20 cellular contexts compared by ENCODE assay signal in genomic region chr1:67780637-67781036, GRCh38. TPM values are rescaled to one million over a fixed set of nuclear protein-coding genes. Genes with fewer than 3 reads are reported as not detected.
A peak's percentile ranks its signal among the peaks of the same experiment; 100 is the strongest.
DNase-seq lines count a peak whose midpoint lies in the region; ATAC-seq, FAIRE-seq and TF ChIP-seq lines count a peak whose summit lies in the region.
"Had no signal": no experiment of that assay in that cellular context is flagged by ENCODE, and none has a peak within 500 bp of the region (broad histone marks: within the 10 kb centered on the region; RNA-seq: fewer than 3 reads in every experiment).

No MANE protein-coding gene starts in this region.

- no peak overlapping the region for H2BK120ac ChIP-seq in H9 (ENCODE audit: low read depth, low read length, poor library complexity, severe bottlenecking)

- no peak overlapping the region for H3K14ac ChIP-seq in H9 (ENCODE audit: insufficient read depth, low read length)

- DNase-seq in adipocyte (ENCODE audit: low read depth) (no peak), fibroblast of gingiva (ENCODE audit: low read depth) (peak; percentile 49), lung (ENCODE audit: low spot score) (peak; percentile 27), RCC 7860 (ENCODE audit: low spot score) (no peak), H9 (no peak), GM10266 (ENCODE audit: extremely low spot score) (no peak), body of pancreas (no peak)
- DNase-seq: CD4-positive, CD25-positive, alpha-beta regulatory T cell; DMS79; GM23248; HCEC 1CT; NCI-H1105; NCI-H2029 treated with DMSO at 0.1 percent for 48 hours; NCI-H226; NCI-H510A treated with DMSO at 0.1 percent for 48 hours; NCI-H748 treated with DMSO at 0.1 percent for 48 hours; SJCRH30 had no signal

- 81 to 94% methylated on average over 2 of the region's 2 CpGs for WGBS in lung, 2 donors
- no CpG with 5 or more reads among the region's 2 CpGs for whole genome bisulfite sequencing in H9 (ENCODE audit: extremely low coverage, insufficient read length, low lambda C conversion rate)
- WGBS in body of pancreas, 2 donors: 91 to 98% methylated on average over 2 of the region's 2 CpGs

- peaks cover 40% of the 10 kb centered on the region for H3K4me1 ChIP-seq in adipocyte (ENCODE audit: control insufficient read depth, insufficient read depth, low read length)
- H3K4me1 ChIP-seq in lung (ENCODE audit: control insufficient read depth in 2 of 2, insufficient read depth in 2 of 2, low read length in 2 of 2): peaks cover 3 to 5% of the 10 kb centered on the region in 2 donors
- H3K4me1 ChIP-seq in stomach smooth muscle (ENCODE audit: control insufficient read depth, insufficient read depth, low read length): peaks cover 15% of the 10 kb centered on the region
- no peaks in the 10 kb centered on the region for H3K4me1 ChIP-seq in H9 (ENCODE audit: insufficient read depth, low read length)
- H3K4me1 ChIP-seq in body of pancreas: no peaks in the 10 kb centered on the region
- H3K4me1 ChIP-seq: SJCRH30 had no signal

- no peak overlapping the region for H3K18ac ChIP-seq in H9 (ENCODE audit: insufficient read length, low read depth, low read length)

- no peak overlapping the region for H4K5ac ChIP-seq in H9 (ENCODE audit: insufficient read length, low read depth, low read length)

- H3K9ac ChIP-seq in adipocyte (ENCODE audit: low read length) (peak overlapping the region; percentile 13), stomach smooth muscle (ENCODE audit: low read length in 2 of 2) (no peak overlapping the region), H9 (ENCODE audit: extremely low read depth, insufficient read length, low read length) (no peak overlapping the region)
- H3K9ac ChIP-seq: GM23248 had no signal

- no peaks in the 10 kb centered on the region for H3K9me3 Mint-ChIP-seq in H9
- H3K9me3 Mint-ChIP-seq: IgD-negative memory B cell had no signal

- FAIRE-seq in RCC 7860 (lab: Jason Lieb, UNC): no peak
- FAIRE-seq: A549 had no signal

- H3K79me1 ChIP-seq in H9 (ENCODE audit: insufficient read depth, low read depth, low read length, poor library complexity, severe bottlenecking): no peaks in the 10 kb centered on the region

- no peak overlapping the region for H3K27ac ChIP-seq in lung (ENCODE audit: low read depth in 1 of 2, low read length in 1 of 2)
- H3K27ac ChIP-seq in stomach smooth muscle (ENCODE audit: low read length): peak overlapping the region; percentile 53
- no peak overlapping the region for H3K27ac ChIP-seq in H9 (ENCODE audit: insufficient read length, low read depth, low read length)
- H3K27ac ChIP-seq in body of pancreas: no peak overlapping the region
- H3K27ac ChIP-seq: A549, GM23248, SJCRH30 had no signal

- H3K79me2 ChIP-seq in H9 (ENCODE audit: insufficient read depth, low read length): 0 out of 2 replicates have a peak, but pooled peaks cover 3% of the 10 kb centered on the region

- no peaks in the 10 kb centered on the region for H3K4me1 Mint-ChIP-seq in H9
- H3K4me1 Mint-ChIP-seq: CD4-positive, CD25-positive, alpha-beta regulatory T cell; IgD-negative memory B cell had no signal

- no peaks in the 10 kb centered on the region for H4K20me1 ChIP-seq in H9 (ENCODE audit: control insufficient read depth, insufficient read depth, insufficient read length)

- H3T11ph ChIP-seq in H9 (ENCODE audit: low read length): no peak overlapping the region

- no peak overlapping the region for H2BK5ac ChIP-seq in H9 (ENCODE audit: insufficient read length, low read length)

- H3K9me3 ChIP-seq in adipocyte (ENCODE audit: control insufficient read depth, low read length) (no peaks in the 10 kb centered on the region), lung (ENCODE audit: control insufficient read depth in 2 of 2, insufficient read depth in 1 of 2, low read length in 1 of 2) (no peaks in the 10 kb centered on the region), stomach smooth muscle (ENCODE audit: control insufficient read depth in 2 of 2, low read length in 2 of 2) (no peaks in the 10 kb centered on the region), H9 (ENCODE audit: control insufficient read depth, low read depth, low read length) (no peaks in the 10 kb centered on the region), body of pancreas (no peaks in the 10 kb centered on the region)
- H3K9me3 ChIP-seq: A549, SJCRH30 had no signal

- no peak overlapping the region for H3K4me2 ChIP-seq in H9 (ENCODE audit: insufficient read depth, insufficient read length, low read length)
- H3K4me2 ChIP-seq: A549 had no signal

- no peak overlapping the region for H3K23ac ChIP-seq in H9 (ENCODE audit: insufficient read length, low read depth, low read length)

- H3K27me3 Mint-ChIP-seq in H9 (ENCODE audit: low read depth): no peaks in the 10 kb centered on the region

- ATAC-seq in lung (ENCODE audit: insufficient read depth, low FRiP score) (no peak), body of pancreas (no peak)
- ATAC-seq: A549 had no signal

- no peak for TF ChIP-seq POLR2A in body of pancreas (IDR thresholded peaks at IDR 0.05)

- no peak overlapping the region for H4K8ac ChIP-seq in H9 (replicated peaks; ENCODE audit: insufficient read length, low read depth, low read length)

- H3K36me3 ChIP-seq in adipocyte (ENCODE audit: control insufficient read depth, insufficient read depth, low read length, severe bottlenecking) (peaks cover 11% of the 10 kb centered on the region), lung (ENCODE audit: control insufficient read depth in 2 of 2, insufficient read depth in 2 of 2, low read length in 2 of 2) (no peaks in the 10 kb centered on the region), stomach smooth muscle (ENCODE audit: control insufficient read depth in 2 of 2, insufficient read depth in 2 of 2, low read length in 2 of 2) (no peaks in the 10 kb centered on the region), body of pancreas (replicated peaks in 1 of 2; ENCODE audit: insufficient read depth in 1 of 2, low read depth in 2 of 2) (no peaks in the 10 kb centered on the region)

- peak overlapping the region; percentile 24 for H3K4me3 ChIP-seq in adipocyte (ENCODE audit: low read length)
- H3K4me3 ChIP-seq in lung: no peak overlapping the region
- no peak overlapping the region for H3K4me3 ChIP-seq in stomach smooth muscle (ENCODE audit: low read length in 2 of 2)
- H3K4me3 ChIP-seq in body of pancreas: no peak overlapping the region
- H3K4me3 ChIP-seq: A549, GM23248, SJCRH30 had no signal

- H2BK12ac ChIP-seq in H9 (ENCODE audit: insufficient read length, low read depth, low read length): no peak overlapping the region

- H3K4me3 Mint-ChIP-seq in H9: no peak overlapping the region
- H3K4me3 Mint-ChIP-seq: CD4-positive, CD25-positive, alpha-beta regulatory T cell; IgD-negative memory B cell had no signal

- intact Hi-C loops in body of pancreas (cut with DNase I): no loop called here

- H2AFZ ChIP-seq in H9 (ENCODE audit: low read length): no peak overlapping the region
- H2AFZ ChIP-seq: GM23248 had no signal

- H2BK15ac ChIP-seq in H9 (ENCODE audit: low read depth, low read length): no peak overlapping the region

- no peaks in the 10 kb centered on the region; a peak in 1 of 7 replicates for H3K36me3 Mint-ChIP-seq in H9 (ENCODE audit: insufficient read depth in 1 of 3, low read depth in 3 of 3)
- H3K36me3 Mint-ChIP-seq: CD4-positive, CD25-positive, alpha-beta regulatory T cell; IgD-negative memory B cell had no signal

- TF ChIP-seq CTCF in lung (IDR thresholded peaks at IDR 0.05; ENCODE audit: control extremely low read depth, extremely low read depth) (no peak), H9 (conservative IDR thresholded peaks at IDR 0.05) (no peak), GM10266 (IDR thresholded peaks at IDR 0.05; ENCODE audit: control insufficient read depth, insufficient read depth, low read depth, missing control alignments) (no peak), body of pancreas (IDR thresholded peaks at IDR 0.05) (no peak)

- H3K27ac Mint-ChIP-seq in H9: no peak overlapping the region
- H3K27ac Mint-ChIP-seq: CD4-positive, CD25-positive, alpha-beta regulatory T cell; IgD-negative memory B cell had no signal

- H2AK5ac ChIP-seq in H9 (ENCODE audit: insufficient read length, low read length): no peak overlapping the region

- no peaks in the 10 kb centered on the region for H3K27me3 ChIP-seq in adipocyte (replicated peaks; ENCODE audit: control insufficient read depth, insufficient read depth, low read length)
- no peaks in the 10 kb centered on the region for H3K27me3 ChIP-seq in lung (ENCODE audit: control insufficient read depth, insufficient read depth)
- H3K27me3 ChIP-seq in stomach smooth muscle (ENCODE audit: control insufficient read depth in 1 of 2, insufficient read depth in 2 of 2, low read length in 2 of 2): no peaks in the 10 kb centered on the region
- no peaks in the 10 kb centered on the region for H3K27me3 ChIP-seq in H9 (ENCODE audit: insufficient read depth, low read length)
- H3K27me3 ChIP-seq in body of pancreas: no peaks in the 10 kb centered on the region
- H3K27me3 ChIP-seq: SJCRH30 had no signal

- H3K4ac ChIP-seq in H9 (ENCODE audit: low read depth, low read length): no peak overlapping the region

- H3K23me2 ChIP-seq in H9 (ENCODE audit: insufficient read length, low read depth, low read length, poor library complexity, severe bottlenecking): no peaks in the 10 kb centered on the region

- H2BK20ac ChIP-seq in H9 (ENCODE audit: low read depth, low read length, poor library complexity, severe bottlenecking): no peak overlapping the region

- no peak overlapping the region for H3K56ac ChIP-seq in H9 (ENCODE audit: insufficient read length, low read depth, low read length)

- no peak overlapping the region for H4K91ac ChIP-seq in H9 (ENCODE audit: insufficient read length, low read depth, low read length)

RNA-seq across cellular contexts. Expression of gene GNG12, which starts 52.6 kb away (rescaled TPM):
- 10 to 100 TPM; 46.2 to 68.4 TPM for total RNA-seq in lung
- 10 to 100 TPM; 14.0 to 18.0 TPM for polyA plus RNA-seq in lung
- total RNA-seq in H9 (2021): 14.3 and 14.6 TPM in 2 replicates
- 10 to 100 TPM; 26.4 to 42.3 TPM for total RNA-seq in body of pancreas
- total RNA-seq: CD4-positive, CD25-positive, alpha-beta regulatory T cell had no signal
- polyA plus RNA-seq: CD4-positive, CD25-positive, alpha-beta regulatory T cell; IgD-negative memory B cell had no signal

Comparison
In these comparisons a context has a peak if more than half of its experiments do, and no peak if none do; other contexts are left out.
1. DNase-seq: peak in fibroblast of gingiva (single experiment) and lung (single experiment); none in adipocyte (single experiment), RCC 7860 (single experiment), H9 (single experiment), GM10266 (single experiment) and body of pancreas (0 of 4).